ENCODE assay signal across 10 cellular contexts in the genomic region with DNA sequence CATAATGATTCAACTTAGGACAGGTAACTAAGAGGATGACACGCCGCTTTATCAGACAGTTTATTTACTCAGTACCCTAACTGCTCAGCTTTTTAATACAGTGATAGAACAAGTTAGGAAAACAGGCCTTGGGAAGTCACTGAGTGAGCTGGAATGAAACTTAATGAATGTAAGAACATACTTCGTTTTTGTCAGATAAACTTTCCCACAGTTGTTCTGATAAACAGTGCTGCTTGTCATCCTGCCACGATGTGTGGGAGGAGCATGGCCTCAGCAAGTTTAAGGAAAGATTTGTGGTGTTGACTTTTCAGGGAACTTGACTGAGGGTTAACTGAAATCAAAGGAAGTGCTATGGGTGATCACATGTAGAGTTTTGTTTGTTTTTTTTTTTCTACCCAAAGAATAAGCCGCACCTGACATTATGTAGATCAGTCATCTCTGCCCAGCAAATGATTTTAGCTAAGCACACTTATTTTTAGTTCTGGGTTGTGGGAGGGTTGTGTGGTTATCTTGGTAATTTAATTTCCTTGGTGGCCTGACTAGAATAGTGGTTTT. TPM values are rescaled to one million over a fixed set of nuclear protein-coding genes. Genes with fewer than 3 reads are reported as not detected.
A peak's percentile ranks its signal among the peaks of the same experiment; 100 is the strongest.
DNase-seq lines count a peak whose midpoint lies in the region; ATAC-seq, FAIRE-seq and TF ChIP-seq lines count a peak whose summit lies in the region.
"Had no signal": no experiment of that assay in that cellular context is flagged by ENCODE, and none has a peak within 500 bp of the region (broad histone marks: within the 10 kb centered on the region; RNA-seq: fewer than 3 reads in every experiment).

No MANE protein-coding gene starts in this region.

- no peaks in the 10 kb centered on the region for H3K36me3 Mint-ChIP-seq in activated T-cell treated with anti-CD3 and anti-CD28 coated beads, Interleukin-2, amount 50 U/mL, for 4 hours (ENCODE audit: insufficient read depth)

- FAIRE-seq in H54 (lab: Jason Lieb, UNC), result no peak

- TF ChIP-seq POLR2A in H54 (IDR thresholded peaks at IDR 0.05; ENCODE audit: low read depth, low read length), result no peak

- peak; percentile 42 to 58 for ATAC-seq in activated T-cell treated with anti-CD3 and anti-CD28 coated beads, Interleukin-2, amount 50 U/mL, for 4 hours
- no peak for ATAC-seq in omental fat pad (ENCODE audit: low FRiP score)

- peaks cover 19% of the 10 kb centered on the region for H3K4me1 Mint-ChIP-seq in activated T-cell treated with anti-CD3 and anti-CD28 coated beads, Interleukin-2, amount 50 U/mL, for 4 hours (ENCODE audit: low read depth)

- no peak for TF ChIP-seq CTCF in omental fat pad (IDR thresholded peaks at IDR 0.05)

- H3K27me3 Mint-ChIP-seq in activated T-cell treated with anti-CD3 and anti-CD28 coated beads, Interleukin-2, amount 50 U/mL, for 4 hours (ENCODE audit: low read depth), result no peaks in the 10 kb centered on the region
- H3K27me3 Mint-ChIP-seq: activated B cell treated with CpG ODN at 0.5 μM for 24 hours had no signal

- H3K4me3 Mint-ChIP-seq in activated T-cell treated with anti-CD3 and anti-CD28 coated beads, Interleukin-2, amount 50 U/mL, for 4 hours, result no peak overlapping the region
- H3K4me3 Mint-ChIP-seq: activated B cell treated with CpG ODN at 0.5 μM for 24 hours had no signal

- H3K9me3 Mint-ChIP-seq in activated T-cell treated with anti-CD3 and anti-CD28 coated beads, Interleukin-2, amount 50 U/mL, for 4 hours, result no peaks in the 10 kb centered on the region
- H3K9me3 Mint-ChIP-seq: activated B cell treated with CpG ODN at 0.5 μM for 24 hours had no signal

- no peak for DNase-seq in activated T-cell treated with anti-CD3 and anti-CD28 coated beads, Interleukin-2, amount 50 U/mL, for 4 hours
- no peak for DNase-seq in activated T-cell treated with anti-CD3 and anti-CD28 coated beads for 4 hours
- DNase-seq in activated CD4-positive, alpha-beta T cell treated with anti-CD3 and anti-CD28 coated beads, Interleukin-2, amount 50 U/mL, for 48 hours, result peak; percentile 34 to 51
- DNase-seq in foreskin melanocyte, result peak; percentile 35
- DNase-seq in stromal cell of bone marrow (ENCODE audit: low read depth), result peak; percentile 36
- no peak for DNase-seq in omental fat pad (ENCODE audit: low spot score)
- DNase-seq in HK-2 (ENCODE audit: unreplicated experiment), result no peak
- DNase-seq in H54 (ENCODE audit: insufficient read length, low spot score), result no peak
- DNase-seq: activated B cell treated with CpG ODN at 0.5 μM for 24 hours had no signal

RNA-seq across cellular contexts. Expression of a gene that starts 5.6 kb away (rescaled TPM):
- total RNA-seq in activated T-cell treated with anti-CD3 and anti-CD28 coated beads, Interleukin-2, amount 50 U/mL, for 4 hours, result under 1 TPM in 2 of 3 donors, not detected in 1; 0.20 to 0.26 TPM
- 10 to 100 TPM in 1 of 4 donors, 1 to 10 TPM in 3; 2.2 to 12.8 (median 6.4) TPM for total RNA-seq in omental fat pad
- total RNA-seq: osteocyte had no signal

RNA-seq across cellular contexts. Expression of a gene that starts 32.6 kb away (rescaled TPM):
- total RNA-seq in activated T-cell treated with anti-CD3 and anti-CD28 coated beads, Interleukin-2, amount 50 U/mL, for 4 hours, result 1 to 10 TPM; 2.2 to 3.3 (median 2.7) TPM
- not detected for total RNA-seq in omental fat pad
- total RNA-seq: activated B cell treated with CpG ODN at 0.5 μM for 24 hours, osteocyte had no signal

RNA-seq across cellular contexts. Expression of a gene that starts 45.4 kb away (rescaled TPM):
- total RNA-seq in activated T-cell treated with anti-CD3 and anti-CD28 coated beads, Interleukin-2, amount 50 U/mL, for 4 hours, result not detected
- total RNA-seq in omental fat pad, result 10 to 100 TPM in 1 of 4 donors, 1 to 10 TPM in 2, under 1 TPM in 1; 0.72 to 10.7 (median 3.4) TPM
- total RNA-seq: osteocyte had no signal

Comparison
In these comparisons a context has a peak if more than half of its experiments do, and no peak if none do; other contexts are left out.
1. DNase-seq: peak in activated CD4-positive, alpha-beta T cell treated with anti-CD3 and anti-CD28 coated beads, Interleukin-2, amount 50 U/mL, for 48 hours (2 of 2), foreskin melanocyte (single experiment) and stromal cell of bone marrow (single experiment); none in activated T-cell treated with anti-CD3 and anti-CD28 coated beads, Interleukin-2, amount 50 U/mL, for 4 hours (single experiment), activated T-cell treated with anti-CD3 and anti-CD28 coated beads for 4 hours (single experiment), omental fat pad (single experiment), HK-2 (single experiment) and H54 (single experiment).